Comparison of ENCODE assay signal across 1 cellular context in the genomic region with DNA sequence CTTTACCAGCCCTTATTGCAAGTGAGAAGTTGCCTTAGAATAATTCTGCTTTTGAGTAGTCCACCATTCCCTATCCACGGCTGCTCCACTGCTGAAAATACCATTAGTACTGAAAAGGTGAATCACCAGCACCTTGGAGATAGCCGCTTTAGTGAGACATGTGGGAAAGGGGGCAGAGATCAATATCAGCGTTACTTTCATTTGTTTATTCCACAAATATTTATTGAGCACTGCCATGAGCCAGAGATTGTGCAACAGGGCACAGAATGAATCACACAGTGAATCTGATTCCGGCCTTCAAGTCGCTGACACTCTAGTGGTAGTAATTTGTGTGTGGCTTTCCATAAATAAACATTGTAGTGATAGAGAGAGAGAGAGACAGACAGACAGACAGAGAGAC.
TF ChIP-seq lines count a peak whose summit lies in the region.

No MANE protein-coding gene starts in this region.

TF ChIP-seq in HepG2, 621 proteins besides CTCF, POLR2A, EP300 and RAD21:
- TF ChIP-seq, protein P1, sequence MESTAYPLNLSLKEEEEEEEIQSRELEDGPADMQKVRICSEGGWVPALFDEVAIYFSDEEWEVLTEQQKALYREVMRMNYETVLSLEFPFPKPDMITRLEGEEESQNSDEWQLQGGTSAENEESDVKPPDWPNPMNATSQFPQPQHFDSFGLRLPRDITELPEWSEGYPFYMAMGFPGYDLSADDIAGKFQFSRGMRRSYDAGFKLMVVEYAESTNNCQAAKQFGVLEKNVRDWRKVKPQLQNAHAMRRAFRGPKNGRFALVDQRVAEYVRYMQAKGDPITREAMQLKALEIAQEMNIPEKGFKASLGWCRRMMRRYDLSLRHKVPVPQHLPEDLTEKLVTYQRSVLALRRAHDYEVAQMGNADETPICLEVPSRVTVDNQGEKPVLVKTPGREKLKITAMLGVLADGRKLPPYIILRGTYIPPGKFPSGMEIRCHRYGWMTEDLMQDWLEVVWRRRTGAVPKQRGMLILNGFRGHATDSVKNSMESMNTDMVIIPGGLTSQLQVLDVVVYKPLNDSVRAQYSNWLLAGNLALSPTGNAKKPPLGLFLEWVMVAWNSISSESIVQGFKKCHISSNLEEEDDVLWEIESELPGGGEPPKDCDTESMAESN (CRISPR knock-in tag; conservative IDR thresholded peaks at IDR 0.05) = peak; percentile 78; the same call in 1 of the 2 replicates
- TF ChIP-seq FOSL2 (CRISPR knock-in tag; IDR thresholded peaks at IDR 0.05) (peak; percentile 74), CEBPB (IDR thresholded peaks at IDR 0.05; ENCODE audit: borderline replicate concordance, low read depth, low read length) (peak; percentile 72)
- TF ChIP-seq, protein P2, sequence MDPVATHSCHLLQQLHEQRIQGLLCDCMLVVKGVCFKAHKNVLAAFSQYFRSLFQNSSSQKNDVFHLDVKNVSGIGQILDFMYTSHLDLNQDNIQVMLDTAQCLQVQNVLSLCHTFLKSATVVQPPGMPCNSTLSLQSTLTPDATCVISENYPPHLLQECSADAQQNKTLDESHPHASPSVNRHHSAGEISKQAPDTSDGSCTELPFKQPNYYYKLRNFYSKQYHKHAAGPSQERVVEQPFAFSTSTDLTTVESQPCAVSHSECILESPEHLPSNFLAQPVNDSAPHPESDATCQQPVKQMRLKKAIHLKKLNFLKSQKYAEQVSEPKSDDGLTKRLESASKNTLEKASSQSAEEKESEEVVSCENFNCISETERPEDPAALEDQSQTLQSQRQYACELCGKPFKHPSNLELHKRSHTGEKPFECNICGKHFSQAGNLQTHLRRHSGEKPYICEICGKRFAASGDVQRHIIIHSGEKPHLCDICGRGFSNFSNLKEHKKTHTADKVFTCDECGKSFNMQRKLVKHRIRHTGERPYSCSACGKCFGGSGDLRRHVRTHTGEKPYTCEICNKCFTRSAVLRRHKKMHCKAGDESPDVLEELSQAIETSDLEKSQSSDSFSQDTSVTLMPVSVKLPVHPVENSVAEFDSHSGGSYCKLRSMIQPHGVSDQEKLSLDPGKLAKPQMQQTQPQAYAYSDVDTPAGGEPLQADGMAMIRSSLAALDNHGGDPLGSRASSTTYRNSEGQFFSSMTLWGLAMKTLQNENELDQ (CRISPR knock-in tag; IDR thresholded peaks at IDR 0.05; ENCODE audit: borderline replicate concordance) = no peak
